14 cellular contexts compared by ENCODE assay signal in genomic region chr17:44039829-44040635, GRCh38. TPM values are rescaled to one million over a fixed set of nuclear protein-coding genes. Genes with fewer than 3 reads are reported as not detected.
DNase-seq lines count a peak whose midpoint lies in the region; ATAC-seq and TF ChIP-seq lines count a peak whose summit lies in the region.
"Had no signal": no experiment of that assay in that cellular context is flagged by ENCODE, and none has a peak within 500 bp of the region (broad histone marks: within the 10 kb centered on the region; RNA-seq: fewer than 3 reads in every experiment).

No MANE protein-coding gene starts in this region.

- no peaks in the 10 kb centered on the region for H3K27me3 Mint-ChIP-seq in CD4-positive, alpha-beta memory T cell
- H3K27me3 Mint-ChIP-seq in WTC11 (ENCODE audit: low read depth): no peaks in the 10 kb centered on the region
- H3K27me3 Mint-ChIP-seq in effector memory CD8-positive, alpha-beta T cell: no peaks in the 10 kb centered on the region

- CTCF ChIA-PET in CD4-positive, alpha-beta memory T cell (lab: Charles Lee; ENCODE audit: partially characterized antibody): interaction anchor here (1.0 to 7.9 kb wide), 5 partner anchors 10 to 161 kb away, joined by 4 to 120 read pairs (median 6); partner anchors contain the start of gene PPY
- CTCF ChIA-PET in WTC11 (lab: Charles Lee): interaction anchor here (1.1 to 4.2 kb wide), 3 partner anchors 36 to 126 kb away, joined by 4 to 30 read pairs (median 9); partner anchors contain the start of gene NAGS

- H3K27me3 ChIP-seq in CD4-positive, alpha-beta memory T cell (ENCODE audit: insufficient read depth, low read length): no peaks in the 10 kb centered on the region
- no peaks in the 10 kb centered on the region for H3K27me3 ChIP-seq in esophagus squamous epithelium
- H3K27me3 ChIP-seq: BE2C, SJCRH30 had no signal

- peaks cover 36% of the 10 kb centered on the region for H3K36me3 ChIP-seq in CD4-positive, alpha-beta memory T cell (ENCODE audit: insufficient read depth, low read length)
- peaks cover 13 to 46% (median 30%) of the 10 kb centered on the region in 3 donors for H3K36me3 ChIP-seq in esophagus squamous epithelium

- POLR2A ChIA-PET in CD4-positive, alpha-beta memory T cell (lab: Charles Lee; ENCODE audit: partially characterized antibody): no interaction called here
- POLR2A ChIA-PET in WTC11 (lab: Charles Lee): no interaction called here

- no peak for DNase-seq in CD4-positive, alpha-beta memory T cell
- DNase-seq in WTC11 (ENCODE audit: low spot score) (no peak), esophagus squamous epithelium (lab: John Stamatoyannopoulos, UW) (no peak), non-pigmented ciliary epithelial cell (ENCODE audit: low read depth) (peak; percentile 27), SW 1271 (lab: John Stamatoyannopoulos, UW) (no peak), NCI-H510A treated with DMSO at 0.1 percent for 48 hours (lab: John Stamatoyannopoulos, UW) (no peak)
- DNase-seq in effector memory CD8-positive, alpha-beta T cell: no peak
- DNase-seq: activated naive CD4-positive, alpha-beta T cell; BE2C; dermis blood vessel endothelial cell; NCI-H69; SJCRH30; stimulated activated CD4-positive, alpha-beta T cell treated with anti-CD3 and anti-CD28 coated beads, Interleukin-12 subunit alpha, Interleukin-12 subunit beta, amount 100 ng/mL, for 4 hours had no signal

- intact Hi-C loops in CD4-positive, alpha-beta memory T cell (cut with micrococcal nuclease): no loop called here
- intact Hi-C loops in esophagus squamous epithelium (cut with DNase I): no loop called here

- ATAC-seq in WTC11 (no peak), GM19023 (IDR thresholded peaks at IDR 0.05; ENCODE audit: unreplicated experiment) (no peak)
- ATAC-seq in effector memory CD8-positive, alpha-beta T cell (replicated peaks): no peak

- H3K36me3 Mint-ChIP-seq in CD4-positive, alpha-beta memory T cell: peaks cover 25 to 49% of the 10 kb centered on the region in 2 donors
- H3K36me3 Mint-ChIP-seq in WTC11: peaks cover 35% of the 10 kb centered on the region
- H3K36me3 Mint-ChIP-seq in effector memory CD8-positive, alpha-beta T cell (ENCODE audit: insufficient read depth): peaks cover 60% of the 10 kb centered on the region

- H3K4me1 Mint-ChIP-seq in CD4-positive, alpha-beta memory T cell: peaks cover 9 to 12% (median 11%) of the 10 kb centered on the region in 4 donors
- peaks cover 12% of the 10 kb centered on the region for H3K4me1 Mint-ChIP-seq in WTC11
- peaks cover 6 to 8% of the 10 kb centered on the region in 2 donors for H3K4me1 Mint-ChIP-seq in effector memory CD8-positive, alpha-beta T cell (ENCODE audit: low read depth in 2 of 2)

- peak overlapping the region in 4 of 7 donors; percentile 13 to 47 (median 31) for H3K27ac Mint-ChIP-seq in CD4-positive, alpha-beta memory T cell
- H3K27ac Mint-ChIP-seq in WTC11: peak overlapping the region; percentile 79
- no peak overlapping the region for H3K27ac Mint-ChIP-seq in effector memory CD8-positive, alpha-beta T cell

- no peaks in the 10 kb centered on the region for H3K9me3 Mint-ChIP-seq in CD4-positive, alpha-beta memory T cell
- H3K9me3 Mint-ChIP-seq in WTC11: no peaks in the 10 kb centered on the region
- H3K9me3 Mint-ChIP-seq in effector memory CD8-positive, alpha-beta T cell: no peaks in the 10 kb centered on the region

- no peak overlapping the region for H3K4me3 ChIP-seq in CD4-positive, alpha-beta memory T cell (ENCODE audit: low read length in 2 of 2)
- no peak overlapping the region for H3K4me3 ChIP-seq in esophagus squamous epithelium
- H3K4me3 ChIP-seq: SJCRH30 had no signal

- no peak overlapping the region for H3K27ac ChIP-seq in CD4-positive, alpha-beta memory T cell (ENCODE audit: low read depth, low read length)
- H3K27ac ChIP-seq in esophagus squamous epithelium: peak overlapping the region; percentile 51 to 79 (median 69)
- H3K27ac ChIP-seq: SJCRH30 had no signal

- TF ChIP-seq CTCF in WTC11 (IDR thresholded peaks at IDR 0.05): no peak
- TF ChIP-seq CTCF in esophagus squamous epithelium (IDR thresholded peaks at IDR 0.05): no peak

- H3K4me3 Mint-ChIP-seq in CD4-positive, alpha-beta memory T cell: peak overlapping the region in 1 of 8 donors; percentile 15
- no peak overlapping the region for H3K4me3 Mint-ChIP-seq in WTC11
- no peak overlapping the region for H3K4me3 Mint-ChIP-seq in effector memory CD8-positive, alpha-beta T cell

- H3K4me1 ChIP-seq in CD4-positive, alpha-beta memory T cell (ENCODE audit: insufficient read depth, low read length): peaks cover 8% of the 10 kb centered on the region
- peaks cover 16 to 53% (median 36%) of the 10 kb centered on the region in 3 donors for H3K4me1 ChIP-seq in esophagus squamous epithelium
- H3K4me1 ChIP-seq: SJCRH30 had no signal

- 27 to 43% methylated on average over 5 to 6 of the region's 6 CpGs for WGBS in esophagus squamous epithelium, 2 donors

- TF ChIP-seq POLR2A in esophagus squamous epithelium (IDR thresholded peaks at IDR 0.05): no peak

- no peaks in the 10 kb centered on the region for H3K9me3 ChIP-seq in CD4-positive, alpha-beta memory T cell (ENCODE audit: control insufficient read depth in 1 of 2, low read length in 2 of 2)
- no peaks in the 10 kb centered on the region for H3K9me3 ChIP-seq in esophagus squamous epithelium
- H3K9me3 ChIP-seq: BE2C, SJCRH30 had no signal

TF ChIP-seq in WTC11, 78 proteins besides CTCF, POLR2A, EP300 and RAD21:
- TF ChIP-seq, protein P1, sequence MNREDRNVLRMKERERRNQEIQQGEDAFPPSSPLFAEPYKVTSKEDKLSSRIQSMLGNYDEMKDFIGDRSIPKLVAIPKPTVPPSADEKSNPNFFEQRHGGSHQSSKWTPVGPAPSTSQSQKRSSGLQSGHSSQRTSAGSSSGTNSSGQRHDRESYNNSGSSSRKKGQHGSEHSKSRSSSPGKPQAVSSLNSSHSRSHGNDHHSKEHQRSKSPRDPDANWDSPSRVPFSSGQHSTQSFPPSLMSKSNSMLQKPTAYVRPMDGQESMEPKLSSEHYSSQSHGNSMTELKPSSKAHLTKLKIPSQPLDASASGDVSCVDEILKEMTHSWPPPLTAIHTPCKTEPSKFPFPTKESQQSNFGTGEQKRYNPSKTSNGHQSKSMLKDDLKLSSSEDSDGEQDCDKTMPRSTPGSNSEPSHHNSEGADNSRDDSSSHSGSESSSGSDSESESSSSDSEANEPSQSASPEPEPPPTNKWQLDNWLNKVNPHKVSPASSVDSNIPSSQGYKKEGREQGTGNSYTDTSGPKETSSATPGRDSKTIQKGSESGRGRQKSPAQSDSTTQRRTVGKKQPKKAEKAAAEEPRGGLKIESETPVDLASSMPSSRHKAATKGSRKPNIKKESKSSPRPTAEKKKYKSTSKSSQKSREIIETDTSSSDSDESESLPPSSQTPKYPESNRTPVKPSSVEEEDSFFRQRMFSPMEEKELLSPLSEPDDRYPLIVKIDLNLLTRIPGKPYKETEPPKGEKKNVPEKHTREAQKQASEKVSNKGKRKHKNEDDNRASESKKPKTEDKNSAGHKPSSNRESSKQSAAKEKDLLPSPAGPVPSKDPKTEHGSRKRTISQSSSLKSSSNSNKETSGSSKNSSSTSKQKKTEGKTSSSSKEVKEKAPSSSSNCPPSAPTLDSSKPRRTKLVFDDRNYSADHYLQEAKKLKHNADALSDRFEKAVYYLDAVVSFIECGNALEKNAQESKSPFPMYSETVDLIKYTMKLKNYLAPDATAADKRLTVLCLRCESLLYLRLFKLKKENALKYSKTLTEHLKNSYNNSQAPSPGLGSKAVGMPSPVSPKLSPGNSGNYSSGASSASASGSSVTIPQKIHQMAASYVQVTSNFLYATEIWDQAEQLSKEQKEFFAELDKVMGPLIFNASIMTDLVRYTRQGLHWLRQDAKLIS (CRISPR knock-in tag; IDR thresholded peaks at IDR 0.05; ENCODE audit: borderline replicate concordance): no peak
- TF ChIP-seq NFATC4 (CRISPR knock-in tag; IDR thresholded peaks at IDR 0.05) (no peak), ATF1 (CRISPR knock-in tag; IDR thresholded peaks at IDR 0.05) (no peak), IRF1 (CRISPR knock-in tag; IDR thresholded peaks at IDR 0.05) (no peak), SMAD3 (CRISPR knock-in tag; IDR thresholded peaks at IDR 0.05; ENCODE audit: borderline replicate concordance) (no peak), KAT7 (CRISPR knock-in tag; IDR thresholded peaks at IDR 0.05; ENCODE audit: borderline replicate concordance) (no peak)

RNA-seq across cellular contexts. Expression of gene TMEM101, which starts 25.3 kb away (rescaled TPM):
- total RNA-seq in CD4-positive, alpha-beta memory T cell: 10 to 100 TPM; 27.3 to 30.0 TPM
- 10 to 100 TPM; 22.7 to 33.6 TPM for polyA plus RNA-seq in CD4-positive, alpha-beta memory T cell
- total RNA-seq in WTC11 (2021) (32.1 to 36.3 TPM (median 32.7 TPM) in 3 replicates), esophagus squamous epithelium (10 to 100 TPM; 20.6 to 40.8 (median 34.1) TPM)

RNA-seq across cellular contexts. Expression of gene LSM12, which starts 26.4 kb away (rescaled TPM):
- total RNA-seq in CD4-positive, alpha-beta memory T cell: 10 to 100 TPM; 35.3 to 37.4 TPM
- 10 to 100 TPM; 55.6 to 74.0 TPM for polyA plus RNA-seq in CD4-positive, alpha-beta memory T cell
- total RNA-seq in WTC11 (2021): 96.8 to 102 TPM (median 98.0 TPM) in 3 replicates
- 10 to 100 TPM; 27.3 to 44.3 (median 36.9) TPM for total RNA-seq in esophagus squamous epithelium

RNA-seq across cellular contexts. Expression of gene G6PC3, which starts 30.5 kb away (rescaled TPM):
- 10 to 100 TPM; 10.6 to 11.8 TPM for total RNA-seq in CD4-positive, alpha-beta memory T cell
- 10 to 100 TPM; 15.6 to 17.9 TPM for polyA plus RNA-seq in CD4-positive, alpha-beta memory T cell
- 121 to 122 TPM (median 121 TPM) in 3 replicates for total RNA-seq in WTC11 (2021)
- 10 to 100 TPM; 10.3 to 23.3 (median 17.2) TPM for total RNA-seq in esophagus squamous epithelium

RNA-seq across cellular contexts. Expression of gene NAGS, which starts 35.6 kb away (rescaled TPM):
- total RNA-seq in CD4-positive, alpha-beta memory T cell: 1 to 10 TPM; 2.7 to 3.2 TPM
- 1 to 10 TPM in 1 of 2 donors, under 1 TPM in 1; 0.45 to 1.7 TPM for polyA plus RNA-seq in CD4-positive, alpha-beta memory T cell
- total RNA-seq in WTC11 (2021) (6.1 to 8.6 TPM (median 7.6 TPM) in 3 replicates), esophagus squamous epithelium (1 to 10 TPM in 3 of 4 donors, under 1 TPM in 1; 0.64 to 2.7 (median 2.1) TPM)

Comparison
In these comparisons a context has a peak if more than half of its experiments do, and no peak if none do; other contexts are left out.
1. H3K27ac Mint-ChIP-seq: peak in CD4-positive, alpha-beta memory T cell (4 of 7) and WTC11 (single experiment); none in effector memory CD8-positive, alpha-beta T cell (0 of 2).